ENCODE assay signal across 30 cellular contexts in genomic region chr14:93214598-93214997, GRCh38.
"Had no signal": no experiment of that assay in that cellular context is flagged by ENCODE, and none has a peak within 500 bp of the region (broad histone marks: within the 10 kb centered on the region; RNA-seq: fewer than 3 reads in every experiment).

No MANE protein-coding gene starts in this region.

- H3K27ac Mint-ChIP-seq: dendritic cell treated with granulocyte-macrophage colony-stimulating factor and Interleukin-4, amounts not matched to agents 40 ng/mL and 50 ng/mL, for 4 days; effector memory CD8-positive, alpha-beta T cell; endodermal cell had no signal

- DNase-seq: colonic mucosa; cortex of kidney; dermis blood vessel endothelial cell; dorsolateral prefrontal cortex; effector CD4-positive, alpha-beta T cell; effector CD8-positive, alpha-beta T cell; effector memory CD4-positive, alpha-beta T cell; effector memory CD8-positive, alpha-beta T cell; endodermal cell; erythroblast; esophagus squamous epithelium; foreskin fibroblast; foreskin keratinocyte; foreskin melanocyte; gastrocnemius medialis; glutamatergic neuron; head of caudate nucleus; heart left ventricle; heart right ventricle had no signal

- H3K4me2 ChIP-seq: hepatocyte had no signal

- H3K4me1 Mint-ChIP-seq: endodermal cell had no signal

- H3K27ac ChIP-seq: colonic mucosa, coronary artery, dorsolateral prefrontal cortex, epithelial cell of prostate, esophagus muscularis mucosa, esophagus squamous epithelium, foreskin keratinocyte, gastrocnemius medialis, gastroesophageal sphincter, heart left ventricle, heart right ventricle, hepatocyte had no signal

- H3K4me3 Mint-ChIP-seq: dendritic cell treated with granulocyte-macrophage colony-stimulating factor and Interleukin-4, amounts not matched to agents 40 ng/mL and 50 ng/mL, for 4 days; effector memory CD8-positive, alpha-beta T cell; endodermal cell had no signal

- H3K9me3 ChIP-seq: colonic mucosa, esophagus muscularis mucosa, esophagus squamous epithelium, gastrocnemius medialis, gastroesophageal sphincter, heart left ventricle, heart right ventricle had no signal

- H2AFZ ChIP-seq: hepatocyte had no signal

- H3K27me3 Mint-ChIP-seq: dendritic cell treated with granulocyte-macrophage colony-stimulating factor and Interleukin-4, amounts not matched to agents 40 ng/mL and 50 ng/mL, for 4 days; effector memory CD8-positive, alpha-beta T cell had no signal

- H3K4me3 ChIP-seq: colonic mucosa, coronary artery, dorsolateral prefrontal cortex, esophagus muscularis mucosa, esophagus squamous epithelium, gastrocnemius medialis, gastroesophageal sphincter, heart left ventricle, heart right ventricle, hepatocyte had no signal

- ATAC-seq: effector memory CD8-positive, alpha-beta T cell; esophagus mucosa; foreskin keratinocyte; gastrocnemius medialis; gastroesophageal sphincter; heart left ventricle; heart right ventricle had no signal

- FAIRE-seq: colon, endometrium, endothelial cell of umbilical vein, frontal cortex had no signal

- H3K9me3 Mint-ChIP-seq: dendritic cell treated with granulocyte-macrophage colony-stimulating factor and Interleukin-4, amounts not matched to agents 40 ng/mL and 50 ng/mL, for 4 days; effector memory CD8-positive, alpha-beta T cell; endodermal cell had no signal

- H3K4me1 ChIP-seq: colonic mucosa, foreskin keratinocyte, gastrocnemius medialis had no signal

- H3K27me3 ChIP-seq: colonic mucosa, dorsolateral prefrontal cortex, esophagus muscularis mucosa, esophagus squamous epithelium, foreskin keratinocyte, gastrocnemius medialis, gastroesophageal sphincter, heart left ventricle, heart right ventricle, hepatocyte had no signal
